21 cellular contexts compared by ENCODE assay signal in the genomic region with DNA sequence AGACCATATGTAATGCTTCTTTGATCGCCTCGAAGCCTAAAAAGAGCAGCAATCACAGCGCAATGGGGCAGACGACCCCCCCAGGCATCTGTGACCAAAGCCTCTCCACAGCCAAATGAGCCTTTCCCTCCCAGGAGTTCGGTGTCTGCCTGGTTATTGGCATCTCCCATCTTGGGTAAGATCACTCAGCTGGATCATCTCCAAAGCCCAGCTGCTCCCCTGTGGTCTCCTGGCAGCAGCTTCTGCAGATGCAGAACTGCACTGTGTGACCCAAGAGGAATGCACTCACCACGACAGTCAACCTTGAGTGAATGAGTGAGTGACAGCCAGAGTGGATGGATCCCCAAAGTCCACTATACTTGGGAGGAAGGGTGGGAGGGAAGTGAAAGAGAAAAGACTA. TPM values are rescaled to one million over a fixed set of nuclear protein-coding genes. Genes with fewer than 3 reads are reported as not detected.
"Had no signal": no experiment of that assay in that cellular context is flagged by ENCODE, and none has a peak within 500 bp of the region (broad histone marks: within the 10 kb centered on the region; RNA-seq: fewer than 3 reads in every experiment).

No MANE protein-coding gene starts in this region.

- H3K9me3 Mint-ChIP-seq: activated CD4-positive, alpha-beta T cell treated with anti-CD3 and anti-CD28 coated beads, Interleukin-2, amount 10 ng/mL, durations not matched to agents 24 days and 14 days; activated CD8-positive, alpha-beta T cell treated with anti-CD3 and anti-CD28 coated beads for 36 hours; activated T-helper 2 cell treated with anti-CD3 and anti-CD28 coated beads, Interferon-gamma antibody, Interleukin-2, Interleukin-4, amounts not matched to agents 10 μg/mL and 5 μg/mL and 100 μg/mL, durations not matched to agents 14 hours and 24 hours and 36 hours; naive thymus-derived CD8-positive, alpha-beta T cell; stimulated activated memory B cell treated with anti-CD40 and anti-IgM and Interleukin-4, amounts not matched to agents 10 μg/mL and 1 μg/mL and 100 μg/mL, for 72 hours had no signal

- H3K36me3 ChIP-seq: gastroesophageal sphincter, heart right ventricle, ovary, upper lobe of left lung had no signal

- H3K4me1 ChIP-seq: gastroesophageal sphincter had no signal

- H3K4me3 Mint-ChIP-seq: activated CD4-positive, alpha-beta T cell treated with anti-CD3 and anti-CD28 coated beads, Interleukin-2, amount 10 ng/mL, durations not matched to agents 24 days and 14 days; activated CD8-positive, alpha-beta T cell treated with anti-CD3 and anti-CD28 coated beads for 36 hours; naive thymus-derived CD8-positive, alpha-beta T cell; stimulated activated memory B cell treated with anti-CD40 and anti-IgM and Interleukin-4, amounts not matched to agents 10 μg/mL and 1 μg/mL and 100 μg/mL, for 72 hours had no signal

- H3K27me3 ChIP-seq: gastroesophageal sphincter, heart right ventricle, ovary, testis, upper lobe of left lung had no signal

- H3K36me3 Mint-ChIP-seq: naive thymus-derived CD8-positive, alpha-beta T cell; stimulated activated memory B cell treated with anti-CD40 and anti-IgM and Interleukin-4, amounts not matched to agents 10 μg/mL and 1 μg/mL and 100 μg/mL, for 72 hours had no signal

- ATAC-seq: activated CD8-positive, alpha-beta T cell treated with anti-CD3 and anti-CD28 coated beads for 36 hours; esophagus mucosa; gastroesophageal sphincter; heart right ventricle; naive thymus-derived CD8-positive, alpha-beta T cell; sciatic nerve; stimulated activated memory B cell treated with anti-CD40 and anti-IgM and Interleukin-4, amounts not matched to agents 10 μg/mL and 1 μg/mL and 100 μg/mL, for 72 hours had no signal

- H3K27ac ChIP-seq: gastroesophageal sphincter, ovary, testis had no signal

- DNase-seq: activated CD4-positive, alpha-beta T cell treated with anti-CD3 and anti-CD28 coated beads, Interleukin-2, amount 10 ng/mL, durations not matched to agents 24 days and 14 days; activated CD8-positive, alpha-beta T cell treated with anti-CD3 and anti-CD28 coated beads for 36 hours; activated naive CD4-positive, alpha-beta T cell treated with anti-CD3 and anti-CD28 coated beads, Interleukin-2, amount 50 U/mL, for 16 hours; activated T-cell treated with anti-CD3 and anti-CD28 coated beads, Interleukin-2, amount 50 U/mL, for 1 hour; aorta; cerebellar nuclear complex; cortex of kidney; effector CD8-positive, alpha-beta T cell; heart right ventricle; mesendoderm; naive thymus-derived CD8-positive, alpha-beta T cell; ovary; stimulated activated CD4-positive, alpha-beta T cell treated with anti-CD3 and anti-CD28 coated beads, Interleukin-4, amount 100 ng/mL, for 4 hours; T1000; testis; upper lobe of left lung had no signal

- H3K4me3 ChIP-seq: gastroesophageal sphincter, heart right ventricle, ovary, testis, upper lobe of left lung had no signal

- H3K4me1 Mint-ChIP-seq: activated CD4-positive, alpha-beta T cell treated with anti-CD3 and anti-CD28 coated beads, Interleukin-2, amount 10 ng/mL, durations not matched to agents 24 days and 14 days; naive thymus-derived CD8-positive, alpha-beta T cell; stimulated activated memory B cell treated with anti-CD40 and anti-IgM and Interleukin-4, amounts not matched to agents 10 μg/mL and 1 μg/mL and 100 μg/mL, for 72 hours had no signal

- H3K9me3 ChIP-seq: gastroesophageal sphincter, heart right ventricle, ovary, testis, upper lobe of left lung had no signal

RNA-seq across cellular contexts. Expression of gene IYD, which starts 44.8 kb away (rescaled TPM):
- total RNA-seq: activated CD4-positive, alpha-beta T cell treated with anti-CD3 and anti-CD28 coated beads, Interleukin-2, amount 10 ng/mL, durations not matched to agents 24 days and 14 days; activated CD8-positive, alpha-beta T cell treated with anti-CD3 and anti-CD28 coated beads for 36 hours; activated T-helper 2 cell treated with anti-CD3 and anti-CD28 coated beads, Interferon-gamma antibody, Interleukin-2, Interleukin-4, amounts not matched to agents 10 μg/mL and 5 μg/mL and 100 μg/mL, durations not matched to agents 14 hours and 24 hours and 36 hours; aorta; esophagus mucosa; gastroesophageal sphincter; heart right ventricle; naive thymus-derived CD8-positive, alpha-beta T cell; ovary; sciatic nerve had no signal
